8 cellular contexts compared by ENCODE assay signal in the genomic region with DNA sequence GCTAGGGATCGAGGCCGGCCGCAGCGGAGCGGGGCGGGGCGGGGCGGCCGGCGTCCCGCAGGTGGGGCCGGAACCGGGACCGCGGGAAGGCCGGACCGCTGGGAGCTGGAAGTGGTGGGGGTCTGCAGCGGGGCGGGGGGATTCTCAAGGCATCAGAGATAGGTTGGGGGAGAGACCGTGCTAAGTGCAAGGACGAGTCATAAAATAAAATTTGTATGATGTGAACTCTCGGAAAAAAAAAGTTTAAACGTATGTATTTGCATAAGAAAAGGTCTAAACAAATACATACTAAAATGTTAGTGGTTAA. TPM values are rescaled to one million over a fixed set of nuclear protein-coding genes. Genes with fewer than 3 reads are reported as not detected.
DNase-seq lines count a peak whose midpoint lies in the region; ATAC-seq, FAIRE-seq and TF ChIP-seq lines count a peak whose summit lies in the region.

A gene with protein sequence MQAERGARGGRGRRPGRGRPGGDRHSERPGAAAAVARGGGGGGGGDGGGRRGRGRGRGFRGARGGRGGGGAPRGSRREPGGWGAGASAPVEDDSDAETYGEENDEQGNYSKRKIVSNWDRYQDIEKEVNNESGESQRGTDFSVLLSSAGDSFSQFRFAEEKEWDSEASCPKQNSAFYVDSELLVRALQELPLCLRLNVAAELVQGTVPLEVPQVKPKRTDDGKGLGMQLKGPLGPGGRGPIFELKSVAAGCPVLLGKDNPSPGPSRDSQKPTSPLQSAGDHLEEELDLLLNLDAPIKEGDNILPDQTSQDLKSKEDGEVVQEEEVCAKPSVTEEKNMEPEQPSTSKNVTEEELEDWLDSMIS (minus strand): TSS at position 25 of the 307 bp plus-strand sequence. CDS start 158 bp downstream, outside the sequence.

- peaks cover 8 to 10% of the 10 kb centered on the region in 2 experiments for H3K4me1 Mint-ChIP-seq in H9
- peaks cover 23% of the 10 kb centered on the region for H3K4me1 Mint-ChIP-seq in activated CD8-positive, alpha-beta T cell treated with anti-CD3 and anti-CD28 coated beads, Interleukin-2, amount 10 ng/mL, durations not matched to agents 7 days and 5 days (ENCODE audit: low read depth)

- peak within 1 kb of the TSS; percentile 87 to 91 for H3K4me3 Mint-ChIP-seq in H9
- H3K4me3 Mint-ChIP-seq in activated CD8-positive, alpha-beta T cell treated with anti-CD3 and anti-CD28 coated beads, Interleukin-2, amount 10 ng/mL, durations not matched to agents 7 days and 5 days = peak within 1 kb of the TSS; percentile 82

- no CpG with 5 or more reads among the region's 23 CpGs for WGBS in H9 (ENCODE audit: extremely low coverage, insufficient read length, low lambda C conversion rate)

- no peak within 1 kb of the TSS for H2BK120ac ChIP-seq in H9 (ENCODE audit: low read depth, low read length, poor library complexity, severe bottlenecking)

- no peak within 1 kb of the TSS for H3K23ac ChIP-seq in H9 (ENCODE audit: insufficient read length, low read depth, low read length)

- TF ChIP-seq CTCF in H9 (conservative IDR thresholded peaks at IDR 0.05) = no peak
- no peak for TF ChIP-seq CTCF in left ventricle myocardium inferior (IDR thresholded peaks at IDR 0.05; ENCODE audit: borderline replicate concordance)
- no peak for TF ChIP-seq CTCF in GM10266 (IDR thresholded peaks at IDR 0.05; ENCODE audit: control insufficient read depth, insufficient read depth, low read depth, missing control alignments)

- H3K4ac ChIP-seq in H9 (ENCODE audit: low read depth, low read length) = no peak within 1 kb of the TSS

- H2AK5ac ChIP-seq in H9 (ENCODE audit: insufficient read length, low read length) = no peak within 1 kb of the TSS

- H3K79me1 ChIP-seq in H9 (ENCODE audit: insufficient read depth, low read depth, low read length, poor library complexity, severe bottlenecking) = no peaks in the 10 kb centered on the region

- H3K4me2 ChIP-seq in H9 (ENCODE audit: insufficient read depth, insufficient read length, low read length) = peak within 1 kb of the TSS; percentile 46

- H3K9me3 ChIP-seq in H9 (ENCODE audit: control insufficient read depth, low read depth, low read length) (no peaks in the 10 kb centered on the region), left ventricle myocardium inferior (replicated peaks) (no peaks in the 10 kb centered on the region)

- H3K4me3 ChIP-seq in left ventricle myocardium inferior (peak within 1 kb of the TSS; percentile 90), skeletal muscle cell (ENCODE audit: low read depth, low read length) (peak within 1 kb of the TSS; percentile 78)

- no peak within 1 kb of the TSS for H2AFZ ChIP-seq in H9 (ENCODE audit: low read length)

- DNase-seq in H9 (no peak), left ventricle myocardium inferior (no peak), skeletal muscle cell (ENCODE audit: low read depth) (no peak), frontal cortex (ENCODE audit: low spot score in 2 of 2) (no peak), HK-2 (ENCODE audit: unreplicated experiment) (no peak), GM10266 (ENCODE audit: extremely low spot score) (no peak)
- DNase-seq in activated CD8-positive, alpha-beta T cell treated with anti-CD3 and anti-CD28 coated beads, Interleukin-2, amount 10 ng/mL, durations not matched to agents 7 days and 5 days = no peak

- POLR2A ChIA-PET in activated CD8-positive, alpha-beta T cell treated with anti-CD3 and anti-CD28 coated beads, Interleukin-2, amount 10 ng/mL, durations not matched to agents 7 days and 5 days (lab: Charles Lee) = interaction anchor here (0.6 to 1.1 kb wide), 4 partner anchors 8 to 571 kb away, joined by 3 to 5 read pairs (median 3); no protein-coding TSS in a partner anchor

- H2BK12ac ChIP-seq in H9 (ENCODE audit: insufficient read length, low read depth, low read length) = no peak within 1 kb of the TSS

- intact Hi-C loops in left ventricle myocardium inferior (cut with micrococcal nuclease) = no loop called here

- FAIRE-seq in frontal cortex (lab: Jason Lieb, UNC) = no peak

- peak within 1 kb of the TSS; percentile 11 to 92 (median 89); a peak in 6 of 7 replicates for H3K27ac Mint-ChIP-seq in H9
- peak within 1 kb of the TSS; percentile 76 for H3K27ac Mint-ChIP-seq in activated CD8-positive, alpha-beta T cell treated with anti-CD3 and anti-CD28 coated beads, Interleukin-2, amount 10 ng/mL, durations not matched to agents 7 days and 5 days

- no peak within 1 kb of the TSS for H4K5ac ChIP-seq in H9 (ENCODE audit: insufficient read length, low read depth, low read length)

- no peak within 1 kb of the TSS for H2BK5ac ChIP-seq in H9 (ENCODE audit: insufficient read length, low read length)

- no peaks in the 10 kb centered on the region for H3K23me2 ChIP-seq in H9 (ENCODE audit: insufficient read length, low read depth, low read length, poor library complexity, severe bottlenecking)

- no peak within 1 kb of the TSS for H2BK20ac ChIP-seq in H9 (ENCODE audit: low read depth, low read length, poor library complexity, severe bottlenecking)

- H3K79me2 ChIP-seq in H9 (ENCODE audit: insufficient read depth, low read length) = no peaks in the 10 kb centered on the region

- CTCF ChIA-PET in activated CD8-positive, alpha-beta T cell treated with anti-CD3 and anti-CD28 coated beads, Interleukin-2, amount 10 ng/mL, durations not matched to agents 7 days and 5 days (lab: Charles Lee) = interaction anchor here (1.2 kb wide), 1 partner anchor 20 kb away, joined by 3 read pairs; no protein-coding TSS in a partner anchor

- H3K9me3 Mint-ChIP-seq in H9 = no peaks in the 10 kb centered on the region
- no peaks in the 10 kb centered on the region for H3K9me3 Mint-ChIP-seq in activated CD8-positive, alpha-beta T cell treated with anti-CD3 and anti-CD28 coated beads, Interleukin-2, amount 10 ng/mL, durations not matched to agents 7 days and 5 days (ENCODE audit: insufficient read depth)

- ATAC-seq in activated CD8-positive, alpha-beta T cell treated with anti-CD3 and anti-CD28 coated beads, Interleukin-2, amount 10 ng/mL, durations not matched to agents 7 days and 5 days = no peak
- ATAC-seq in HG02884 (IDR thresholded peaks at IDR 0.05; ENCODE audit: unreplicated experiment) = no peak

- H3K56ac ChIP-seq in H9 (ENCODE audit: insufficient read length, low read depth, low read length) = no peak within 1 kb of the TSS

- H3K27me3 ChIP-seq in H9 (ENCODE audit: insufficient read depth, low read length) = peaks cover 18% of the 10 kb centered on the region; the same call in 1 of the 2 replicates
- H3K27me3 ChIP-seq in left ventricle myocardium inferior (ENCODE audit: low read depth) = no peaks in the 10 kb centered on the region

- no peak within 1 kb of the TSS for H4K91ac ChIP-seq in H9 (ENCODE audit: insufficient read length, low read depth, low read length)

- H3K4me1 ChIP-seq in H9 (ENCODE audit: insufficient read depth, low read length) (no peaks in the 10 kb centered on the region; the same call in 1 of the 2 replicates), left ventricle myocardium inferior (peaks cover 29% of the 10 kb centered on the region)

- peak within 1 kb of the TSS; percentile 95 for H3K14ac ChIP-seq in H9 (ENCODE audit: insufficient read depth, low read length)

- no peaks in the 10 kb centered on the region for H4K20me1 ChIP-seq in H9 (ENCODE audit: control insufficient read depth, insufficient read depth, insufficient read length)

- peak within 1 kb of the TSS; percentile 28 for H3K18ac ChIP-seq in H9 (ENCODE audit: insufficient read length, low read depth, low read length)

- peaks cover 28% of the 10 kb centered on the region for H3K27me3 Mint-ChIP-seq in H9 (ENCODE audit: low read depth)
- peaks cover 3% of the 10 kb centered on the region for H3K27me3 Mint-ChIP-seq in activated CD8-positive, alpha-beta T cell treated with anti-CD3 and anti-CD28 coated beads, Interleukin-2, amount 10 ng/mL, durations not matched to agents 7 days and 5 days (ENCODE audit: low read depth)

- H3K36me3 Mint-ChIP-seq in H9 (ENCODE audit: insufficient read depth in 1 of 3, low read depth in 3 of 3) = no peaks in the 10 kb centered on the region
- H3K36me3 Mint-ChIP-seq in activated CD8-positive, alpha-beta T cell treated with anti-CD3 and anti-CD28 coated beads, Interleukin-2, amount 10 ng/mL, durations not matched to agents 7 days and 5 days (ENCODE audit: low read depth) = no peaks in the 10 kb centered on the region

- H2BK15ac ChIP-seq in H9 (ENCODE audit: low read depth, low read length) = no peak within 1 kb of the TSS; the same call in 1 of the 2 replicates

- peak within 1 kb of the TSS; percentile 54 for H3K9ac ChIP-seq in H9 (ENCODE audit: extremely low read depth, insufficient read length, low read length)

- no peak within 1 kb of the TSS for H3K27ac ChIP-seq in H9 (ENCODE audit: insufficient read length, low read depth, low read length)
- peak within 1 kb of the TSS; percentile 99 for H3K27ac ChIP-seq in left ventricle myocardium inferior (replicated peaks)

- no peaks in the 10 kb centered on the region for H3K36me3 ChIP-seq in left ventricle myocardium inferior

- H4K8ac ChIP-seq in H9 (replicated peaks; ENCODE audit: insufficient read length, low read depth, low read length) = no peak within 1 kb of the TSS

- H3T11ph ChIP-seq in H9 (ENCODE audit: low read length) = no peak within 1 kb of the TSS

RNA-seq across cellular contexts. Expression of the gene that starts here (rescaled TPM):
- total RNA-seq in H9 (2021) (16.1 and 18.3 TPM in 2 replicates), left ventricle myocardium inferior (25.3 TPM), frontal cortex (8.6 TPM)
- total RNA-seq in activated CD8-positive, alpha-beta T cell treated with anti-CD3 and anti-CD28 coated beads, Interleukin-2, amount 10 ng/mL, durations not matched to agents 7 days and 5 days = 1 to 10 TPM; 8.5 to 8.7 TPM
